ENCODE assay signal across 25 cellular contexts in the genomic region with DNA sequence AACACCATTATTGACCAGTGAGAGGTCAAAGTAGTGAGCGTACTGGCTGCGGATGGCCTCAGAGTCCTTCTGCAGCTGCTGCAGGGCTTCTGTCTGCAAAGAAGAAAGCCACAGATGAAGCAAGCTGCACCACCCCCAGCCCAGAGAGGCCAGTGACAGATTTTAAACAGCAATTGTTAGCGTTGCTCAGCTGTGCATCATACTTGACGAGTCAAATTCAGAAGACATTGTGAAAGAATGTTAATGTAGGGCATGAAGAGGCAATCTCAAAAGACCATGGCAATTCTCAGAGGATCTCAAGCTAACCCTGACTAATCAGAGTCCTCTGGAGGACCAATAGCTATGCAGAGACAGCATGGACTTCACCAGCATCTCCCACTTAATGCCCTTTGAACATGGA. TPM values are rescaled to one million over a fixed set of nuclear protein-coding genes. Genes with fewer than 3 reads are reported as not detected.
DNase-seq lines count a peak whose midpoint lies in the region; ATAC-seq and TF ChIP-seq lines count a peak whose summit lies in the region.
"Had no signal": no experiment of that assay in that cellular context is flagged by ENCODE, and none has a peak within 500 bp of the region (broad histone marks: within the 10 kb centered on the region; RNA-seq: fewer than 3 reads in every experiment).

No MANE protein-coding gene starts in this region.

- H3K36me3 Mint-ChIP-seq in WTC11, result peaks cover 26% of the 10 kb centered on the region

- no peak overlapping the region for H3K4me3 ChIP-seq in GM23248
- H3K4me3 ChIP-seq in fibroblast of villous mesenchyme (ENCODE audit: low read depth, low read length), result no peak overlapping the region
- H3K4me3 ChIP-seq: heart right ventricle, Peyer's patch had no signal

- POLR2A ChIA-PET in WTC11 (lab: Charles Lee), result interaction anchor here (1.5 kb wide), 1 partner anchor 16 kb away, joined by 5 read pairs; the partner anchor contains the start of gene DKC1

- no peak overlapping the region for H2AFZ ChIP-seq in GM23248

- no peak overlapping the region for H3K4me2 ChIP-seq in GM23248 (ENCODE audit: unreplicated experiment)

- no peak overlapping the region for H3K4me3 Mint-ChIP-seq in WTC11
- H3K4me3 Mint-ChIP-seq: activated CD4-positive, alpha-beta T cell treated with anti-CD3 and anti-CD28 coated beads, Interleukin-2, amount 10 ng/mL, durations not matched to agents 24 days and 14 days; H9; naive thymus-derived CD8-positive, alpha-beta T cell had no signal

- no peak for ATAC-seq in WTC11
- no peak for ATAC-seq in HG02798 (IDR thresholded peaks at IDR 0.05; ENCODE audit: poor library complexity, unreplicated experiment)
- ATAC-seq in GM21786 (IDR thresholded peaks at IDR 0.05; ENCODE audit: unreplicated experiment), result no peak
- ATAC-seq in HG02610 (IDR thresholded peaks at IDR 0.05; ENCODE audit: unreplicated experiment), result no peak
- ATAC-seq: heart right ventricle; naive thymus-derived CD8-positive, alpha-beta T cell had no signal

- H3K79me2 ChIP-seq in GM23248 (ENCODE audit: insufficient read depth), result no peaks in the 10 kb centered on the region

- H3K4me1 ChIP-seq in GM23248 (ENCODE audit: insufficient read depth), result peaks cover 26% of the 10 kb centered on the region
- H3K4me1 ChIP-seq: heart right ventricle, Peyer's patch had no signal

- peaks cover 13% of the 10 kb centered on the region for H3K4me1 Mint-ChIP-seq in WTC11

- H3K27ac Mint-ChIP-seq in WTC11, result peak overlapping the region; percentile 45; the same call in 1 of the 2 replicates
- H3K27ac Mint-ChIP-seq: activated CD4-positive, alpha-beta T cell treated with anti-CD3 and anti-CD28 coated beads, Interleukin-2, amount 10 ng/mL, durations not matched to agents 24 days and 14 days had no signal

- H4K20me1 ChIP-seq in GM23248 (ENCODE audit: insufficient read depth), result no peaks in the 10 kb centered on the region

- peak overlapping the region; percentile 70 for H3K27ac ChIP-seq in GM23248
- H3K27ac ChIP-seq: heart right ventricle, Peyer's patch had no signal

- no peaks in the 10 kb centered on the region; the same call in 1 of the 2 replicates for H3K27me3 Mint-ChIP-seq in WTC11 (ENCODE audit: low read depth)
- H3K27me3 Mint-ChIP-seq: activated CD4-positive, alpha-beta T cell treated with anti-CD3 and anti-CD28 coated beads, Interleukin-2, amount 10 ng/mL, durations not matched to agents 24 days and 14 days; naive thymus-derived CD8-positive, alpha-beta T cell had no signal

- no peak overlapping the region for H3K9ac ChIP-seq in GM23248

- no peaks in the 10 kb centered on the region for H3K9me3 ChIP-seq in GM23248 (ENCODE audit: low read depth)
- H3K9me3 ChIP-seq: heart right ventricle, Peyer's patch had no signal

- in situ Hi-C loops in GM23248 (cut with MboI), result no loop called here

- TF ChIP-seq CTCF in WTC11 (IDR thresholded peaks at IDR 0.05), result no peak
- no peak for TF ChIP-seq CTCF in fibroblast of villous mesenchyme (IDR thresholded peaks at IDR 0.05; ENCODE audit: insufficient read depth, low read depth, low read length)

- H3K27me3 ChIP-seq in GM23248 (replicated peaks; ENCODE audit: insufficient read depth), result no peaks in the 10 kb centered on the region
- H3K27me3 ChIP-seq: heart right ventricle, Peyer's patch had no signal

- no peaks in the 10 kb centered on the region for H3K9me2 ChIP-seq in GM23248 (ENCODE audit: insufficient read depth)

- WGBS in GM23248 (ENCODE audit: low coverage in 1 of 2, low lambda C conversion rate in 2 of 2, missing lambda C conversion rate in 2 of 2), 2 experiments, result 0 to 22% methylated on average over 2 to 4 of the region's 4 CpGs

- CTCF ChIA-PET in WTC11 (lab: Charles Lee), result no interaction called here

- H3F3A ChIP-seq in GM23248 (ENCODE audit: insufficient read depth), result peaks cover 40% of the 10 kb centered on the region

- DNase-seq in AG08395 (ENCODE audit: low spot score), result peak; percentile 52
- DNase-seq in GM23248, result peak; percentile 85
- no peak for DNase-seq in WTC11 (ENCODE audit: low spot score)
- DNase-seq in fibroblast of villous mesenchyme (ENCODE audit: low read depth), result peak; percentile 49
- no peak for DNase-seq in C1 segment of cervical spinal cord (lab: John Stamatoyannopoulos, UW)
- DNase-seq: activated CD4-positive, alpha-beta T cell treated with anti-CD3 and anti-CD28 coated beads, Interleukin-2, amount 10 ng/mL, durations not matched to agents 24 days and 14 days; activated CD8-positive, alpha-beta memory T cell treated with anti-CD3 and anti-CD28 coated beads, Interleukin-2, amount 50 U/mL, for 48 hours; activated naive CD4-positive, alpha-beta T cell; AML-193; cortex of kidney; H9; heart right ventricle; islet precursor cell; Karpas-422; mammary epithelial cell; naive thymus-derived CD8-positive, alpha-beta T cell; NCI-H1436 treated with DMSO at 0.1 percent for 48 hours; NCI-H82; Peyer's patch; posterior cingulate gyrus had no signal

- H3K9me3 Mint-ChIP-seq in WTC11, result no peaks in the 10 kb centered on the region
- H3K9me3 Mint-ChIP-seq: activated CD4-positive, alpha-beta T cell treated with anti-CD3 and anti-CD28 coated beads, Interleukin-2, amount 10 ng/mL, durations not matched to agents 24 days and 14 days had no signal

- H3K36me3 ChIP-seq in GM23248 (ENCODE audit: low read depth), result peaks cover 7% of the 10 kb centered on the region; the same call in 1 of the 2 replicates

TF ChIP-seq in WTC11, 78 proteins besides CTCF, POLR2A, EP300 and RAD21 (continues in another document):
- TF ChIP-seq NR1H2 (CRISPR knock-in tag; IDR thresholded peaks at IDR 0.05) (no peak), ZNF219 (CRISPR knock-in tag; IDR thresholded peaks at IDR 0.05; ENCODE audit: borderline replicate concordance) (no peak), SMAD4 (CRISPR knock-in tag; IDR thresholded peaks at IDR 0.05) (no peak), ATF3 (CRISPR knock-in tag; conservative IDR thresholded peaks at IDR 0.05) (no peak), CBFB (CRISPR knock-in tag; IDR thresholded peaks at IDR 0.05; ENCODE audit: low read depth) (no peak), GTF2I (CRISPR knock-in tag; conservative IDR thresholded peaks at IDR 0.05) (no peak), NFYB (CRISPR knock-in tag; conservative IDR thresholded peaks at IDR 0.05; ENCODE audit: low read depth) (no peak)
- TF ChIP-seq, protein P1, sequence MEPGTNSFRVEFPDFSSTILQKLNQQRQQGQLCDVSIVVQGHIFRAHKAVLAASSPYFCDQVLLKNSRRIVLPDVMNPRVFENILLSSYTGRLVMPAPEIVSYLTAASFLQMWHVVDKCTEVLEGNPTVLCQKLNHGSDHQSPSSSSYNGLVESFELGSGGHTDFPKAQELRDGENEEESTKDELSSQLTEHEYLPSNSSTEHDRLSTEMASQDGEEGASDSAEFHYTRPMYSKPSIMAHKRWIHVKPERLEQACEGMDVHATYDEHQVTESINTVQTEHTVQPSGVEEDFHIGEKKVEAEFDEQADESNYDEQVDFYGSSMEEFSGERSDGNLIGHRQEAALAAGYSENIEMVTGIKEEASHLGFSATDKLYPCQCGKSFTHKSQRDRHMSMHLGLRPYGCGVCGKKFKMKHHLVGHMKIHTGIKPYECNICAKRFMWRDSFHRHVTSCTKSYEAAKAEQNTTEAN (CRISPR knock-in tag; IDR thresholded peaks at IDR 0.05), result no peak
- TF ChIP-seq, protein P2, sequence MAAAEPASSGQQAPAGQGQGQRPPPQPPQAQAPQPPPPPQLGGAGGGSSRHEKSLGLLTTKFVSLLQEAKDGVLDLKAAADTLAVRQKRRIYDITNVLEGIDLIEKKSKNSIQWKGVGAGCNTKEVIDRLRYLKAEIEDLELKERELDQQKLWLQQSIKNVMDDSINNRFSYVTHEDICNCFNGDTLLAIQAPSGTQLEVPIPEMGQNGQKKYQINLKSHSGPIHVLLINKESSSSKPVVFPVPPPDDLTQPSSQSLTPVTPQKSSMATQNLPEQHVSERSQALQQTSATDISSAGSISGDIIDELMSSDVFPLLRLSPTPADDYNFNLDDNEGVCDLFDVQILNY (CRISPR knock-in tag; IDR thresholded peaks at IDR 0.05), result no peak

RNA-seq across cellular contexts. Expression of gene DKC1, which starts 16.6 kb away (rescaled TPM):
- 30.0 and 40.1 TPM in 2 replicates for total RNA-seq in GM23248 (2014; rRNA removed; shearing (Covaris generic))
- polyA plus RNA-seq in GM23248 (2016; fragmentation: Nextera tagmentation; extraction: Ambion mirVana), result 41.3 and 42.9 TPM in 2 replicates
- total RNA-seq in WTC11 (2021) (108 to 123 TPM (median 112 TPM) in 3 replicates), fibroblast of villous mesenchyme (34.8 and 38.9 TPM in 2 replicates)

RNA-seq across cellular contexts. Expression of gene MPP1, which starts 26.0 kb away (rescaled TPM):
- 16.7 and 22.7 TPM in 2 replicates for total RNA-seq in GM23248 (2014; rRNA removed; shearing (Covaris generic))
- polyA plus RNA-seq in GM23248 (2016; fragmentation: Nextera tagmentation; extraction: Ambion mirVana), result 16.6 and 17.4 TPM in 2 replicates
- 14.3 to 15.8 TPM (median 14.7 TPM) in 3 replicates for total RNA-seq in WTC11 (2021)
- 11.7 and 17.1 TPM in 2 replicates for total RNA-seq in fibroblast of villous mesenchyme

RNA-seq across cellular contexts. Expression of gene GAB3, which starts 28.4 kb away (rescaled TPM):
- total RNA-seq in GM23248 (2014; rRNA removed; shearing (Covaris generic)), result 0.25 and 0.76 TPM in 2 replicates
- 0.89 and 1.0 TPM in 2 replicates for polyA plus RNA-seq in GM23248 (2016; fragmentation: Nextera tagmentation; extraction: Ambion mirVana)
- total RNA-seq in WTC11 (2021) (0.66 to 1.0 TPM (median 0.72 TPM) in 3 replicates), fibroblast of villous mesenchyme (0.43 and 0.64 TPM in 2 replicates)

RNA-seq across cellular contexts. Expression of gene SMIM9, which starts 55.2 kb away (rescaled TPM):
- total RNA-seq in GM23248 (2014; rRNA removed; shearing (Covaris generic)), result not detected in 2 replicates
- polyA plus RNA-seq in GM23248 (2016; fragmentation: Nextera tagmentation; extraction: Ambion mirVana), result not detected in 2 replicates
- total RNA-seq in WTC11 (2021) (not detected in 3 replicates), fibroblast of villous mesenchyme (not detected in 2 replicates)
- total RNA-seq: activated CD4-positive, alpha-beta T cell treated with anti-CD3 and anti-CD28 coated beads, Interleukin-2, amount 10 ng/mL, durations not matched to agents 24 days and 14 days; H9; mammary epithelial cell; naive thymus-derived CD8-positive, alpha-beta T cell; Peyer's patch; skeletal muscle tissue; subcutaneous adipose tissue had no signal
- polyA plus RNA-seq: heart right ventricle; mammary epithelial cell; naive thymus-derived CD8-positive, alpha-beta T cell had no signal

Comparison
In these comparisons a context has a peak if more than half of its experiments do, and no peak if none do; other contexts are left out.
1. DNase-seq: peak in AG08395 (single experiment), GM23248 (single experiment) and fibroblast of villous mesenchyme (single experiment); none in WTC11 (single experiment) and C1 segment of cervical spinal cord (0 of 14).